In genomic region chr2:238666543-238666942, GRCh38 we compare ENCODE assay signal across 26 cellular contexts.
"Had no signal": no experiment of that assay in that cellular context is flagged by ENCODE, and none has a peak within 500 bp of the region (broad histone marks: within the 10 kb centered on the region; RNA-seq: fewer than 3 reads in every experiment).

No MANE protein-coding gene starts in this region.

- H3K9me3 ChIP-seq: mucosa of descending colon, ovary, vagina had no signal

- FAIRE-seq: islet of Langerhans, kidney had no signal

- DNase-seq: hippocampal formation; immature natural killer cell; kidney; left colon; left lung; lower lobe of right lung; mammary epithelial cell; mesendoderm; midbrain; mucosa of descending colon; naive thymus-derived CD4-positive, alpha-beta T cell; ovary; stimulated activated CD4-positive, alpha-beta T cell treated with anti-CD3 and anti-CD28 coated beads, Interleukin-12 subunit alpha, Interleukin-12 subunit beta, amount 100 ng/mL, for 4 hours; stimulated activated CD4-positive, alpha-beta T cell treated with anti-CD3 and anti-CD28 coated beads, Interleukin-4, amount 100 ng/mL, for 24 hours; stimulated activated naive CD4-positive, alpha-beta T cell treated with Interleukin-2 at 50 U/mL for 16 hours; stimulated activated naive CD8-positive, alpha-beta T cell treated with anti-CD3 and anti-CD28 coated beads, Interleukin-15, amount 100 ng/mL, for 72 hours; substantia nigra; upper lobe of left lung had no signal

- H3K4me1 ChIP-seq: left lung, lower lobe of right lung, right atrium auricular region, tibial nerve, upper lobe of left lung, vagina had no signal

- H3K36me3 ChIP-seq: left lung, lower lobe of right lung, ovary, right atrium auricular region, tibial nerve, upper lobe of left lung, vagina had no signal

- H3K27ac ChIP-seq: left lung, lower lobe of right lung, ovary, right atrium auricular region, tibial nerve, upper lobe of left lung, vagina had no signal

- H3K4me3 ChIP-seq: left lung, lower lobe of right lung, mucosa of descending colon, ovary, right atrium auricular region, skin epidermis, tibial nerve, upper lobe of left lung, vagina had no signal

- H3K27me3 ChIP-seq: left lung, ovary, right atrium auricular region, tibial nerve, upper lobe of left lung, vagina had no signal

- ATAC-seq: left colon; left lung; lower lobe of right lung; mucosa of descending colon; naive thymus-derived CD4-positive, alpha-beta T cell; natural killer cell treated with Interleukin-12 subunit alpha and Interleukin-12 subunit beta and Interleukin-15 and Interleukin-18, amount 100 ng/mL, for 72 hours; sciatic nerve; stimulated activated effector memory CD8-positive, alpha-beta T cell treated with anti-CD3 and anti-CD28 coated beads, Interleukin-12 subunit alpha, Interleukin-12 subunit beta, amount 100 ng/mL, for 72 hours; stimulated activated naive CD8-positive, alpha-beta T cell treated with anti-CD3 and anti-CD28 coated beads, Interleukin-15, amount 100 ng/mL, for 72 hours had no signal
